In the genomic region with DNA sequence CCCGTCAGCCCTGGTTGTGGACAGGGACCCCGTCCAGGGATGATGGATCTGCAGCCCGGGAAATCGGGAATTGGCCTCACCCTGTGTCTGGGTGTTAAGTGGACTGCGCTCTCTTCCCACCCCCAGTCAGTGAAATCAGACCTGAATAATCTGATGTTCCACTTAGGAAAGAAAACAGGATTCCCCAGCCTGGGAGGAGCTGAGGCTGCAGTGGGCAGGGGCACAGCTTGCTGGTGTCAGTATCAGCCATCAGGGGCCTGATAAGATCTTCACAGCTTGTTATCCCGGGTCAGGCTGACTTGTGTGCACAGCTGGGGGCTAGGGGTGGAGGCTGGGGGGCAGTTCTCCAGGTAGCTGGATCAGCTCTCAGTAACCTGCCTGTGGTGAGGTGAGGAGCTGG, we compare ENCODE assay signal across 24 cellular contexts. TPM values are rescaled to one million over a fixed set of nuclear protein-coding genes. Genes with fewer than 3 reads are reported as not detected.
DNase-seq lines count a peak whose midpoint lies in the region; ATAC-seq, FAIRE-seq and TF ChIP-seq lines count a peak whose summit lies in the region.
"Had no signal": no experiment of that assay in that cellular context is flagged by ENCODE, and none has a peak within 500 bp of the region (broad histone marks: within the 10 kb centered on the region; RNA-seq: fewer than 3 reads in every experiment).

No MANE protein-coding gene starts in this region.

- peak; percentile 68 for DNase-seq in DMS 273 (lab: John Stamatoyannopoulos, UW; ENCODE audit: unreplicated experiment)
- no peak for DNase-seq in DMS 273 treated with DMSO at 0.1 percent for 48 hours (lab: John Stamatoyannopoulos, UW)
- DNase-seq in NCI-H2171 (lab: John Stamatoyannopoulos, UW): peak; percentile 53
- DNase-seq in H1 (ENCODE audit: low read depth in 1 of 2, low spot score in 2 of 2): no peak
- no peak for DNase-seq in progenitor cell of endocrine pancreas (ENCODE audit: low spot score, unreplicated experiment)
- no peak for DNase-seq in dermis blood vessel endothelial cell
- DNase-seq in stimulated activated effector memory CD8-positive, alpha-beta T cell treated with anti-CD3 and anti-CD28 coated beads, Interleukin-12 subunit alpha, Interleukin-12 subunit beta, amount 100 ng/mL, for 72 hours (ENCODE audit: low spot score in 2 of 2): no peak
- no peak for DNase-seq in stimulated activated CD4-positive, alpha-beta T cell treated with anti-CD3 and anti-CD28 coated beads, Interleukin-2, amount 100 ng/mL, for 24 hours
- DNase-seq: ACHN; CD4-positive, alpha-beta memory T cell; GDM1; NCI-H1092; NCI-H1436; NCI-H2029 treated with DMSO at 0.1 percent for 48 hours; NCI-H446; NK-92 treated with Interleukin-12 subunit alpha and Interleukin-12 subunit beta, amount 100 ng/mL, for 24 hours; SHP77 treated with DMSO at 0.1 percent for 48 hours; T-cell had no signal

- H2AFZ ChIP-seq in H1 (ENCODE audit: low read length): no peak overlapping the region

- H3K9me3 Mint-ChIP-seq in progenitor cell of endocrine pancreas (ENCODE audit: low read depth): no peaks in the 10 kb centered on the region
- H3K9me3 Mint-ChIP-seq in stimulated activated effector memory CD8-positive, alpha-beta T cell treated with anti-CD3 and anti-CD28 coated beads, Interleukin-12 subunit alpha, Interleukin-12 subunit beta, amount 100 ng/mL, for 72 hours: no peaks in the 10 kb centered on the region
- H3K9me3 Mint-ChIP-seq: CD4-positive, alpha-beta memory T cell; T-cell had no signal

- no peak for ATAC-seq in stimulated activated effector memory CD8-positive, alpha-beta T cell treated with anti-CD3 and anti-CD28 coated beads, Interleukin-12 subunit alpha, Interleukin-12 subunit beta, amount 100 ng/mL, for 72 hours
- ATAC-seq: HepG2, K562, T-cell had no signal

- no peaks in the 10 kb centered on the region for H3K79me2 ChIP-seq in H1 (ENCODE audit: control insufficient read depth in 1 of 2, insufficient read depth in 2 of 2, low read length in 2 of 2)

- no peak overlapping the region; a peak in 1 of 7 replicates for H3K9ac ChIP-seq in H1 (replicated peaks in 1 of 4; ENCODE audit: extremely low read depth in 1 of 4, low read depth in 3 of 4, low read length in 3 of 4)
- H3K9ac ChIP-seq: BLaER1 had no signal

- H3K14ac ChIP-seq in H1 (ENCODE audit: insufficient read length): no peak overlapping the region

- H3K4me1 ChIP-seq in H1 (replicated peaks in 1 of 4; ENCODE audit: control insufficient read depth in 3 of 4, insufficient read depth in 4 of 4, low read length in 3 of 4): peaks cover 0 to 22% (median 10%) of the 10 kb centered on the region in 4 experiments; a peak in 6 of 7 replicates

- no peak overlapping the region for H2BK12ac ChIP-seq in H1 (ENCODE audit: low read depth, low read length)

- TF ChIP-seq POLR2A in H1 (IDR thresholded peaks at IDR 0.05; ENCODE audit: control extremely low read depth in 1 of 2, low read depth in 2 of 2, low read length in 2 of 2): no peak

- no peak overlapping the region for H3K27ac ChIP-seq in H1 (ENCODE audit: low read depth, low read length)
- H3K27ac ChIP-seq: 22Rv1, BLaER1, RWPE1 had no signal

- H2BK5ac ChIP-seq in H1 (ENCODE audit: low read depth, low read length): no peak overlapping the region

- no peaks in the 10 kb centered on the region for H3K9me3 ChIP-seq in H1 (ENCODE audit: insufficient read depth in 2 of 2, low read depth in 1 of 2, low read length in 1 of 2)
- H3K9me3 ChIP-seq: BLaER1 had no signal

- no peak overlapping the region for H3K4me3 Mint-ChIP-seq in progenitor cell of endocrine pancreas (ENCODE audit: low read depth)
- H3K4me3 Mint-ChIP-seq in stimulated activated effector memory CD8-positive, alpha-beta T cell treated with anti-CD3 and anti-CD28 coated beads, Interleukin-12 subunit alpha, Interleukin-12 subunit beta, amount 100 ng/mL, for 72 hours: no peak overlapping the region
- H3K4me3 Mint-ChIP-seq: CD4-positive, alpha-beta memory T cell; T-cell had no signal

- FAIRE-seq in H1 (lab: Jason Lieb, UNC): no peak
- FAIRE-seq: HepG2, K562 had no signal

- H3K4ac ChIP-seq in H1 (replicated peaks; ENCODE audit: insufficient read length, low read depth, low read length): no peak overlapping the region

- no peaks in the 10 kb centered on the region for H3K36me3 ChIP-seq in H1 (ENCODE audit: control insufficient read depth in 2 of 4, insufficient read depth in 4 of 4, low read length in 3 of 4)
- H3K36me3 ChIP-seq: BLaER1 had no signal

- no peak overlapping the region for H4K8ac ChIP-seq in H1 (ENCODE audit: extremely low read depth, insufficient read depth, low read length)

- TF ChIP-seq RAD21 in H1 (IDR thresholded peaks at IDR 0.05 in 1 of 2, conservative IDR thresholded peaks at IDR 0.05 in 1 of 2; ENCODE audit: low read depth in 2 of 2, low read length in 2 of 2): no peak

- no peak overlapping the region for H2BK120ac ChIP-seq in H1 (replicated peaks; ENCODE audit: low read depth, low read length)

- CTCF ChIA-PET in H1 (lab: Charles Lee; ENCODE audit: partially characterized antibody): interaction anchor here (0.9 to 20.9 kb wide), 9 partner anchors 10 to 62 kb away, joined by 3 to 323 read pairs (median 7); no protein-coding TSS in a partner anchor

- H3K23ac ChIP-seq in H1 (ENCODE audit: insufficient read length): no peak overlapping the region

- H3K18ac ChIP-seq in H1 (ENCODE audit: extremely low read depth, low read length): no peak overlapping the region

- no peaks in the 10 kb centered on the region for H3K79me1 ChIP-seq in H1 (ENCODE audit: low read depth, low read length)

- H3K27ac Mint-ChIP-seq in progenitor cell of endocrine pancreas: peak overlapping the region; percentile 89
- no peak overlapping the region for H3K27ac Mint-ChIP-seq in stimulated activated effector memory CD8-positive, alpha-beta T cell treated with anti-CD3 and anti-CD28 coated beads, Interleukin-12 subunit alpha, Interleukin-12 subunit beta, amount 100 ng/mL, for 72 hours
- H3K27ac Mint-ChIP-seq: CD4-positive, alpha-beta memory T cell had no signal

- no peak for TF ChIP-seq CTCF in H1 (IDR thresholded peaks at IDR 0.05; ENCODE audit: control extremely low read depth in 1 of 3, insufficient read depth in 1 of 3, low read depth in 1 of 3, low read length in 3 of 3)
- no peak for TF ChIP-seq CTCF in progenitor cell of endocrine pancreas (IDR thresholded peaks at IDR 0.05; ENCODE audit: unreplicated experiment)

- no peak overlapping the region for H4K91ac ChIP-seq in H1 (replicated peaks; ENCODE audit: insufficient read length, low read length)

- H3K27me3 ChIP-seq in H1 (replicated peaks in 1 of 4; ENCODE audit: control insufficient read depth in 3 of 4, extremely low read depth in 1 of 4, insufficient read depth in 3 of 4, low read length in 3 of 4): peaks cover 6 to 43% (median 34%) of the 10 kb centered on the region in 4 experiments

- POLR2A ChIA-PET in H1 (lab: Charles Lee; ENCODE audit: partially characterized antibody): interaction anchor here (0.7 to 1.5 kb wide), 4 partner anchors 11 to 26 kb away, joined by 3 to 4 read pairs (median 4); no protein-coding TSS in a partner anchor

- no peak overlapping the region; the same call in 1 of the 2 replicates for H2BK15ac ChIP-seq in H1 (ENCODE audit: low read length)

- H3K36me3 Mint-ChIP-seq in progenitor cell of endocrine pancreas (ENCODE audit: insufficient read depth): no peaks in the 10 kb centered on the region
- no peaks in the 10 kb centered on the region for H3K36me3 Mint-ChIP-seq in stimulated activated effector memory CD8-positive, alpha-beta T cell treated with anti-CD3 and anti-CD28 coated beads, Interleukin-12 subunit alpha, Interleukin-12 subunit beta, amount 100 ng/mL, for 72 hours
- H3K36me3 Mint-ChIP-seq: CD4-positive, alpha-beta memory T cell; T-cell had no signal

- no peak overlapping the region for H3K56ac ChIP-seq in H1 (replicated peaks; ENCODE audit: insufficient read length, low read depth, low read length)

- 80% methylated on average over 6 of the region's 6 CpGs; no CpG with 5 or more reads in 1 of the 2 experiments for WGBS in H1 (ENCODE audit: extremely low coverage in 1 of 2, insufficient coverage in 1 of 2, insufficient read length in 1 of 2, insufficient replicate concordance in 2 of 2, low coverage in 1 of 2, low lambda C conversion rate in 2 of 2, missing lambda C conversion rate in 1 of 2), 2 experiments

- peaks cover 10% of the 10 kb centered on the region; the same call in 1 of the 2 replicates for H3K23me2 ChIP-seq in H1 (ENCODE audit: low read depth, low read length)

- H2AK5ac ChIP-seq in H1 (ENCODE audit: low read depth, low read length): no peak overlapping the region

- no peak overlapping the region for H3K4me3 ChIP-seq in H1 (ENCODE audit: extremely low read depth in 1 of 4, insufficient read depth in 2 of 4, low read depth in 3 of 4, low read length in 4 of 4)
- H3K4me3 ChIP-seq: BLaER1, K562 had no signal

- 0 out of 2 replicates have a peak overlapping the region, but pooled peaks have one; percentile 80 for H2BK20ac ChIP-seq in H1 (ENCODE audit: low read length)

- no peak overlapping the region for H4K5ac ChIP-seq in H1 (ENCODE audit: insufficient read length, low read depth, low read length)

- H3K4me2 ChIP-seq in H1 (ENCODE audit: insufficient read depth in 1 of 2, low read depth in 2 of 2, low read length in 2 of 2): no peak overlapping the region
- H3K4me2 ChIP-seq: BLaER1 had no signal

- H3K4me1 Mint-ChIP-seq in progenitor cell of endocrine pancreas (ENCODE audit: low read depth): peaks cover 68% of the 10 kb centered on the region
- peaks cover 14% of the 10 kb centered on the region for H3K4me1 Mint-ChIP-seq in stimulated activated effector memory CD8-positive, alpha-beta T cell treated with anti-CD3 and anti-CD28 coated beads, Interleukin-12 subunit alpha, Interleukin-12 subunit beta, amount 100 ng/mL, for 72 hours
- H3K4me1 Mint-ChIP-seq: CD4-positive, alpha-beta memory T cell had no signal

- TF ChIP-seq EP300 in H1 (IDR thresholded peaks at IDR 0.05; ENCODE audit: borderline replicate concordance in 1 of 2, low read depth in 2 of 2, low read length in 2 of 2): no peak

- H4K20me1 ChIP-seq in H1 (replicated peaks in 1 of 2; ENCODE audit: control insufficient read depth in 1 of 2, insufficient read depth in 2 of 2, low read length in 2 of 2): no peaks in the 10 kb centered on the region

- peaks cover 41% of the 10 kb centered on the region for H3K27me3 Mint-ChIP-seq in progenitor cell of endocrine pancreas

TF ChIP-seq in H1, 55 proteins besides CTCF, POLR2A, EP300 and RAD21 (continues in another document):
- no peak for TF ChIP-seq POU5F1 (IDR thresholded peaks at IDR 0.05; ENCODE audit: low read depth, low read length)

RNA-seq across cellular contexts. Expression of gene LMX1B, which starts 29.1 kb away (rescaled TPM):
- total RNA-seq in H1 (2021; fragmentation: NEBNext Ultra II Directional; extraction: Animal tissue kit (Norgen Biotek cat#: 25700)): 0.37 and 0.52 TPM in 2 replicates
- 0.09 and 0.17 TPM in 2 replicates for polyA plus RNA-seq in H1 (2011; rRNA removed)
- polyA plus RNA-seq in H1 (2011; cell fraction: cytosol; rRNA removed): 0.17 TPM
- polyA plus RNA-seq in H1 (2011; cell fraction: nucleus; rRNA removed): 0.24 TPM
- 0.17 to 0.24 TPM (median 0.20 TPM) in 4 replicates for polyA plus RNA-seq in H1 (2012, experiment 1 of 2)
- 0.16 TPM for polyA plus RNA-seq in H1 (2012, experiment 2 of 2)
- polyA plus RNA-seq in H1 (2013, experiment 1 of 2): 0.18 TPM
- polyA plus RNA-seq in H1 (2013, experiment 2 of 2): 0.22 TPM
- 0.07 and 0.16 TPM in 2 replicates for polyA minus RNA-seq in H1 (2011; rRNA and poly(A)+ RNA removed)
- polyA minus RNA-seq in H1 (2011; cell fraction: cytosol; rRNA and poly(A)+ RNA removed): 0.44 TPM
- 0.10 TPM for polyA minus RNA-seq in H1 (2011; cell fraction: nucleus; rRNA and poly(A)+ RNA removed)
- total RNA-seq in progenitor cell of endocrine pancreas: 9.1 and 11.0 TPM in 2 replicates
- total RNA-seq in dermis blood vessel endothelial cell: not detected in 2 replicates
- total RNA-seq: CD4-positive, alpha-beta memory T cell; HepG2; K562; LHCN-M2; T-cell had no signal
- polyA plus RNA-seq: CD4-positive, alpha-beta memory T cell; HepG2; K562 had no signal

Comparison
In these comparisons a context has a peak if more than half of its experiments do, and no peak if none do; other contexts are left out.
1. DNase-seq: peak in DMS 273 (single experiment) and NCI-H2171 (single experiment); none in DMS 273 treated with DMSO at 0.1 percent for 48 hours (single experiment), H1 (0 of 2), progenitor cell of endocrine pancreas (single experiment), dermis blood vessel endothelial cell (single experiment), stimulated activated effector memory CD8-positive, alpha-beta T cell treated with anti-CD3 and anti-CD28 coated beads, Interleukin-12 subunit alpha, Interleukin-12 subunit beta, amount 100 ng/mL, for 72 hours (0 of 2) and stimulated activated CD4-positive, alpha-beta T cell treated with anti-CD3 and anti-CD28 coated beads, Interleukin-2, amount 100 ng/mL, for 24 hours (0 of 2).